Comparison of ENCODE assay signal across 10 cellular contexts in the genomic region with DNA sequence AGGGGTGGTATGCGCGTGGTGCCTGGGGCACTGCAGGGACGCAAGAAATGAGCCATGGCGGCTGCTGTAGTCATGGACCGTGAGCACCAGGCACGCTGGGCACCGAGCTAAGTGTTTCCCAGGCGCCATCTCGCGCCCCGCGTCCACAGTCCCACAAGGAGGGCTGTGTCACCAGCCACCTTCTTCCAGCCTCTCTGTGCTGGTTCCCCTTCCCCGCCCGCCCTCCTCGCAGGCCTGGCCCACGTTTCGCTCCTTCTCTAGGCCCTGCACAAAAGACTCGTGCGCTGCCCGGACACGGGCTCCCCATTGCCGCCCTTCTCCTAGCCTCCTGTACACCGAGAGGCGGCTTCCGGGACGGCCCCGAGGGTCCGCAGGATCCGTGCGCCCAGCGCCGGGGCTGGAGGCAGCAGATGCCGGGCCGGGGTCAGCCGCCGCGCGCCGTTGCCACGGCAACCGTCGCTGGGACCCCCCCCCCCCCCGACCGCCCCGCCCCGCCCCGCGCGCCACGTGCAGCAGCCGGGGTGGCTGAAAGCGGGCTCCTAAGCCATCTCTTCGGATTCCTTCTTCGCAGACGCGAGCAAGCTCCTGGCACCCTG.
A peak's percentile ranks its signal among the peaks of the same experiment; 100 is the strongest.
DNase-seq lines count a peak whose midpoint lies in the region; ATAC-seq and TF ChIP-seq lines count a peak whose summit lies in the region.
"Had no signal": no experiment of that assay in that cellular context is flagged by ENCODE, and none has a peak within 500 bp of the region (broad histone marks: within the 10 kb centered on the region; RNA-seq: fewer than 3 reads in every experiment).

No MANE protein-coding gene starts in this region.

- no peaks in the 10 kb centered on the region; the same call in 1 of the 2 replicates for H3K4me1 ChIP-seq in ES-I3 (ENCODE audit: insufficient read depth, low read length)
- no peaks in the 10 kb centered on the region for H3K4me1 ChIP-seq in psoas muscle

- no peaks in the 10 kb centered on the region for H3K9me3 ChIP-seq in ES-I3 (ENCODE audit: control insufficient read depth, insufficient read depth, low read length)
- H3K9me3 ChIP-seq in psoas muscle: no peaks in the 10 kb centered on the region

- peak overlapping the region; percentile 63 for H3K4me3 ChIP-seq in psoas muscle

- peaks cover 0 to 4% (median 0%) of the 10 kb centered on the region in 3 donors for H3K27me3 ChIP-seq in psoas muscle (ENCODE audit: insufficient read depth in 3 of 3, low read length in 2 of 3)

- intact Hi-C loops in psoas muscle (cut with DNase I): no loop called here

- WGBS in psoas muscle, 3 donors: 15 to 21% (median 17%) methylated on average over 37 to 54 of the region's 56 CpGs

- H3K4me3 Mint-ChIP-seq in activated naive CD8-positive, alpha-beta T cell treated with anti-CD3 and anti-CD28 coated beads, Interleukin-2, amount 50 U/mL, for 24 hours: no peak overlapping the region

- no peak for DNase-seq in activated naive CD8-positive, alpha-beta T cell treated with anti-CD3 and anti-CD28 coated beads, Interleukin-2, amount 50 U/mL, for 24 hours
- DNase-seq in hypothalamus (lab: John Stamatoyannopoulos, UW): peak in 30 of 51 donors; percentile 12 to 65 (median 42)
- DNase-seq in psoas muscle: peak; percentile 23 to 63
- no peak for DNase-seq in GM03348 (ENCODE audit: low spot score)
- DNase-seq in superior temporal gyrus (ENCODE audit: extremely low spot score): no peak
- DNase-seq: NCI-H1417, T1000 had no signal

- no peak for TF ChIP-seq CTCF in psoas muscle (IDR thresholded peaks at IDR 0.05)

- no peaks in the 10 kb centered on the region for H3K36me3 ChIP-seq in ES-I3 (ENCODE audit: insufficient read depth, low read length)
- H3K36me3 ChIP-seq in psoas muscle (ENCODE audit: insufficient read depth in 1 of 2, low read depth in 1 of 2): no peaks in the 10 kb centered on the region

- no peaks in the 10 kb centered on the region for H3K36me3 Mint-ChIP-seq in activated naive CD8-positive, alpha-beta T cell treated with anti-CD3 and anti-CD28 coated beads, Interleukin-2, amount 50 U/mL, for 24 hours (ENCODE audit: low read depth)

- peak overlapping the region; percentile 49; the same call in 1 of the 2 replicates for H3K9ac ChIP-seq in ES-I3 (ENCODE audit: low read depth, low read length)

- ATAC-seq in activated naive CD8-positive, alpha-beta T cell treated with anti-CD3 and anti-CD28 coated beads, Interleukin-2, amount 50 U/mL, for 24 hours: peak; percentile 54
- ATAC-seq in psoas muscle (peak; percentile 36 to 80 (median 69)), GM18502 (IDR thresholded peaks at IDR 0.05; ENCODE audit: poor library complexity, unreplicated experiment) (no peak), HG02885 (IDR thresholded peaks at IDR 0.05; ENCODE audit: poor library complexity, unreplicated experiment) (no peak)

- H3K27ac Mint-ChIP-seq in activated naive CD8-positive, alpha-beta T cell treated with anti-CD3 and anti-CD28 coated beads, Interleukin-2, amount 50 U/mL, for 24 hours: no peak overlapping the region

- peaks cover 32% of the 10 kb centered on the region for H3K27me3 Mint-ChIP-seq in activated naive CD8-positive, alpha-beta T cell treated with anti-CD3 and anti-CD28 coated beads, Interleukin-2, amount 50 U/mL, for 24 hours

- no peak overlapping the region for H3K27ac ChIP-seq in psoas muscle

- H3K9me3 Mint-ChIP-seq in activated naive CD8-positive, alpha-beta T cell treated with anti-CD3 and anti-CD28 coated beads, Interleukin-2, amount 50 U/mL, for 24 hours: no peaks in the 10 kb centered on the region

- H3K4me1 Mint-ChIP-seq in activated naive CD8-positive, alpha-beta T cell treated with anti-CD3 and anti-CD28 coated beads, Interleukin-2, amount 50 U/mL, for 24 hours: no peaks in the 10 kb centered on the region

Comparison
In these comparisons a context has a peak if more than half of its experiments do, and no peak if none do; other contexts are left out.
1. ATAC-seq: peak in activated naive CD8-positive, alpha-beta T cell treated with anti-CD3 and anti-CD28 coated beads, Interleukin-2, amount 50 U/mL, for 24 hours (single experiment) and psoas muscle (4 of 4); none in GM18502 (single experiment) and HG02885 (single experiment).
2. DNase-seq: peak in hypothalamus (30 of 51) and psoas muscle (2 of 2); none in activated naive CD8-positive, alpha-beta T cell treated with anti-CD3 and anti-CD28 coated beads, Interleukin-2, amount 50 U/mL, for 24 hours (single experiment), GM03348 (single experiment) and superior temporal gyrus (single experiment).